In the genomic region with DNA sequence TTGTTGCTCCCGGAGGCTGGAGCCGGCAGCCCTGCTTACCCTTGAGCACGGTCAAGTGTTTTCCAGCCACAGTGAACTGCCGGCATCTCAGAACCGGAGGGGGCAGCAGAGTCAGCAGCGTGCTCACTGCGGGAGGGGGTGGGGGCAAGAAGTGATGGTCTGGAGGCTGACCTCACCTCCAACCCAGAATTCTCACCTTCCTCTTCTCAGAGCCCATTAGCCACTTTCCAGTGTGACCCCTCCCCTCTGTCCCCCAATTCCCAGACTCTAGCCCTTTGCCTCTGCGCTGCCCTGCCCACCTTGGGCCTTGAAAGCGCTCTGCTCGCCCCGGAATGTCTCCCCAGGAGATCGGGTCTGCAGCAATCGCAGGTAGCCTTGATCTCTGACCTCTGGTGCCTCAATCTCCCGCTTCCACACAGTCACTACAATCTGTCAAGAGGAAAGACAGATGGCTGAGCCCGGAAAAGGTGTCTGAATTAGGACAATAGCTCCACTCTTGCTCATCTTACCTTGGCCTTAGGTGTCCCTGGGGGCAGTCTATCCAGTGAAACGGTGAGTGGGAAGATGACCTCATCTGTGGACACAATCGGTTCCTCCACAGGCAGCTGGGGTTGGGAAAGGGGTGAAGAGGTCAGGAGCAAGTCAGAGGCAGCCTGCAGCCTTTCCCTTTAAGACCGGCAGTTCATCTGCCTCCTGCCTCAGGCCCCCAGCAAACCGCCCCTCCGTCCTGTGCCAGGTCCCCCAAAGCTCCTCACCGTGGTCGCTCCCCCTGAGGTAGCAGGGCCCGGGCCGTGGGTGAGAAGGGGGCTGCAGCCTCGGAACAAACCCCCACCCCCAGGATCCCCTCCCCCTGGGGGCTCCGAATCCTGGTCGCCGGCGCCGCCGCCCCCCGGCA, we compare ENCODE assay signal across 1 cellular context.
A peak's percentile ranks its signal among the peaks of the same experiment; 100 is the strongest.
TF ChIP-seq lines count a peak whose summit lies in the region.

No MANE protein-coding gene starts in this region.

TF ChIP-seq in K562, 482 proteins besides CTCF, POLR2A, EP300 and RAD21 (continued from another document and continues in another):
- TF ChIP-seq E2F8 (IDR thresholded peaks at IDR 0.05; ENCODE audit: low read depth, partially characterized antibody) (peak; percentile 12), E2F3 (CRISPR knock-in tag; IDR thresholded peaks at IDR 0.05) (no peak), MTA2 (IDR thresholded peaks at IDR 0.05; ENCODE audit: low read depth) (no peak), ELF2 (CRISPR knock-in tag; IDR thresholded peaks at IDR 0.05) (no peak; the same call in 1 of the 2 replicates), POLR2G (IDR thresholded peaks at IDR 0.05; ENCODE audit: low read depth, low read length) (0 out of 2 replicates have a peak, but pooled peaks have one; percentile 18), MCM7 (IDR thresholded peaks at IDR 0.05) (no peak), NFATC3 (IDR thresholded peaks at IDR 0.05) (no peak), ZFP1 (CRISPR knock-in tag; IDR thresholded peaks at IDR 0.05) (no peak), ID3 (CRISPR knock-in tag; IDR thresholded peaks at IDR 0.05) (no peak), ID3 (tag; IDR thresholded peaks at IDR 0.05) (no peak), CEBPB (tag; IDR thresholded peaks at IDR 0.05) (peak; percentile 77), ZNF699 (CRISPR knock-in tag; IDR thresholded peaks at IDR 0.05; ENCODE audit: insufficient replicate concordance) (no peak), PATZ1 (CRISPR knock-in tag; IDR thresholded peaks at IDR 0.05; ENCODE audit: borderline replicate concordance) (no peak), RAD51 (IDR thresholded peaks at IDR 0.05; ENCODE audit: borderline replicate concordance, low read depth) (no peak), PRMT5 (CRISPR knock-in tag; IDR thresholded peaks at IDR 0.05) (no peak), IFI16 (CRISPR knock-in tag; IDR thresholded peaks at IDR 0.05) (no peak), SIX5 (IDR thresholded peaks at IDR 0.05; ENCODE audit: borderline replicate concordance in 1 of 2, insufficient read depth in 1 of 2, low read depth in 1 of 2, low read length in 2 of 2) (no peak), KDM4B (IDR thresholded peaks at IDR 0.05; ENCODE audit: borderline replicate concordance in 2 of 2, low read depth in 1 of 2) (no peak), CXXC5 (CRISPR knock-in tag; IDR thresholded peaks at IDR 0.05) (peak; percentile 47; the same call in 1 of the 2 replicates), ZNF696 (CRISPR knock-in tag; conservative IDR thresholded peaks at IDR 0.05) (no peak), RHOXF2B (CRISPR knock-in tag; conservative IDR thresholded peaks at IDR 0.05) (no peak), ZEB2 (IDR thresholded peaks at IDR 0.05) (peak; percentile 95), JUNB (CRISPR knock-in tag; conservative IDR thresholded peaks at IDR 0.05) (no peak), CLOCK (CRISPR knock-in tag; IDR thresholded peaks at IDR 0.05; ENCODE audit: borderline replicate concordance) (no peak), RBFOX2 (IDR thresholded peaks at IDR 0.05; ENCODE audit: low read depth, low read length) (no peak), POU5F1 (IDR thresholded peaks at IDR 0.05; ENCODE audit: borderline replicate concordance, low read depth, low read length, partially characterized antibody) (no peak), ZNF584 (CRISPR knock-in tag; IDR thresholded peaks at IDR 0.05; ENCODE audit: low read depth) (no peak), CBFA2T2 (conservative IDR thresholded peaks at IDR 0.05) (peak; percentile 55), SREBF2 (CRISPR knock-in tag; IDR thresholded peaks at IDR 0.05) (no peak), KDM5B (IDR thresholded peaks at IDR 0.05; ENCODE audit: insufficient replicate concordance, low read depth, low read length) (peak; percentile 46), GABPB1 (CRISPR knock-in tag; IDR thresholded peaks at IDR 0.05) (0 out of 2 replicates have a peak, but pooled peaks have one; percentile 45), HMGN3 (IDR thresholded peaks at IDR 0.05; ENCODE audit: borderline replicate concordance, extremely low read depth, insufficient read length, low read depth, low read length) (peak; percentile 81)
- TF ChIP-seq, protein P1, sequence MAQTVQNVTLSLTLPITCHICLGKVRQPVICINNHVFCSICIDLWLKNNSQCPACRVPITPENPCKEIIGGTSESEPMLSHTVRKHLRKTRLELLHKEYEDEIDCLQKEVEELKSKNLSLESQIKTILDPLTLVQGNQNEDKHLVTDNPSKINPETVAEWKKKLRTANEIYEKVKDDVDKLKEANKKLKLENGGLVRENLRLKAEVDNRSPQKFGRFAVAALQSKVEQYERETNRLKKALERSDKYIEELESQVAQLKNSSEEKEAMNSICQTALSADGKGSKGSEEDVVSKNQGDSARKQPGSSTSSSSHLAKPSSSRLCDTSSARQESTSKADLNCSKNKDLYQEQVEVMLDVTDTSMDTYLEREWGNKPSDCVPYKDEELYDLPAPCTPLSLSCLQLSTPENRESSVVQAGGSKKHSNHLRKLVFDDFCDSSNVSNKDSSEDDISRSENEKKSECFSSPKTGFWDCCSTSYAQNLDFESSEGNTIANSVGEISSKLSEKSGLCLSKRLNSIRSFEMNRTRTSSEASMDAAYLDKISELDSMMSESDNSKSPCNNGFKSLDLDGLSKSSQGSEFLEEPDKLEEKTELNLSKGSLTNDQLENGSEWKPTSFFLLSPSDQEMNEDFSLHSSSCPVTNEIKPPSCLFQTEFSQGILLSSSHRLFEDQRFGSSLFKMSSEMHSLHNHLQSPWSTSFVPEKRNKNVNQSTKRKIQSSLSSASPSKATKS (CRISPR knock-in tag; IDR thresholded peaks at IDR 0.05), result no peak
- TF ChIP-seq, protein P2, sequence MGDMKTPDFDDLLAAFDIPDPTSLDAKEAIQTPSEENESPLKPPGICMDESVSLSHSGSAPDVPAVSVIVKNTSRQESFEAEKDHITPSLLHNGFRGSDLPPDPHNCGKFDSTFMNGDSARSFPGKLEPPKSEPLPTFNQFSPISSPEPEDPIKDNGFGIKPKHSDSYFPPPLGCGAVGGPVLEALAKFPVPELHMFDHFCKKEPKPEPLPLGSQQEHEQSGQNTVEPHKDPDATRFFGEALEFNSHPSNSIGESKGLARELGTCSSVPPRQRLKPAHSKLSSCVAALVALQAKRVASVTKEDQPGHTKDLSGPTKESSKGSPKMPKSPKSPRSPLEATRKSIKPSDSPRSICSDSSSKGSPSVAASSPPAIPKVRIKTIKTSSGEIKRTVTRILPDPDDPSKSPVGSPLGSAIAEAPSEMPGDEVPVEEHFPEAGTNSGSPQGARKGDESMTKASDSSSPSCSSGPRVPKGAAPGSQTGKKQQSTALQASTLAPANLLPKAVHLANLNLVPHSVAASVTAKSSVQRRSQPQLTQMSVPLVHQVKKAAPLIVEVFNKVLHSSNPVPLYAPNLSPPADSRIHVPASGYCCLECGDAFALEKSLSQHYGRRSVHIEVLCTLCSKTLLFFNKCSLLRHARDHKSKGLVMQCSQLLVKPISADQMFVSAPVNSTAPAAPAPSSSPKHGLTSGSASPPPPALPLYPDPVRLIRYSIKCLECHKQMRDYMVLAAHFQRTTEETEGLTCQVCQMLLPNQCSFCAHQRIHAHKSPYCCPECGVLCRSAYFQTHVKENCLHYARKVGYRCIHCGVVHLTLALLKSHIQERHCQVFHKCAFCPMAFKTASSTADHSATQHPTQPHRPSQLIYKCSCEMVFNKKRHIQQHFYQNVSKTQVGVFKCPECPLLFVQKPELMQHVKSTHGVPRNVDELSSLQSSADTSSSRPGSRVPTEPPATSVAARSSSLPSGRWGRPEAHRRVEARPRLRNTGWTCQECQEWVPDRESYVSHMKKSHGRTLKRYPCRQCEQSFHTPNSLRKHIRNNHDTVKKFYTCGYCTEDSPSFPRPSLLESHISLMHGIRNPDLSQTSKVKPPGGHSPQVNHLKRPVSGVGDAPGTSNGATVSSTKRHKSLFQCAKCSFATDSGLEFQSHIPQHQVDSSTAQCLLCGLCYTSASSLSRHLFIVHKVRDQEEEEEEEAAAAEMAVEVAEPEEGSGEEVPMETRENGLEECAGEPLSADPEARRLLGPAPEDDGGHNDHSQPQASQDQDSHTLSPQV (IDR thresholded peaks at IDR 0.05), result peak; percentile 18
- TF ChIP-seq, protein P3, sequence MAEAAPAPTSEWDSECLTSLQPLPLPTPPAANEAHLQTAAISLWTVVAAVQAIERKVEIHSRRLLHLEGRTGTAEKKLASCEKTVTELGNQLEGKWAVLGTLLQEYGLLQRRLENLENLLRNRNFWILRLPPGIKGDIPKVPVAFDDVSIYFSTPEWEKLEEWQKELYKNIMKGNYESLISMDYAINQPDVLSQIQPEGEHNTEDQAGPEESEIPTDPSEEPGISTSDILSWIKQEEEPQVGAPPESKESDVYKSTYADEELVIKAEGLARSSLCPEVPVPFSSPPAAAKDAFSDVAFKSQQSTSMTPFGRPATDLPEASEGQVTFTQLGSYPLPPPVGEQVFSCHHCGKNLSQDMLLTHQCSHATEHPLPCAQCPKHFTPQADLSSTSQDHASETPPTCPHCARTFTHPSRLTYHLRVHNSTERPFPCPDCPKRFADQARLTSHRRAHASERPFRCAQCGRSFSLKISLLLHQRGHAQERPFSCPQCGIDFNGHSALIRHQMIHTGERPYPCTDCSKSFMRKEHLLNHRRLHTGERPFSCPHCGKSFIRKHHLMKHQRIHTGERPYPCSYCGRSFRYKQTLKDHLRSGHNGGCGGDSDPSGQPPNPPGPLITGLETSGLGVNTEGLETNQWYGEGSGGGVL (CRISPR knock-in tag; IDR thresholded peaks at IDR 0.05), result no peak
